11 cellular contexts compared by ENCODE assay signal in the genomic region with DNA sequence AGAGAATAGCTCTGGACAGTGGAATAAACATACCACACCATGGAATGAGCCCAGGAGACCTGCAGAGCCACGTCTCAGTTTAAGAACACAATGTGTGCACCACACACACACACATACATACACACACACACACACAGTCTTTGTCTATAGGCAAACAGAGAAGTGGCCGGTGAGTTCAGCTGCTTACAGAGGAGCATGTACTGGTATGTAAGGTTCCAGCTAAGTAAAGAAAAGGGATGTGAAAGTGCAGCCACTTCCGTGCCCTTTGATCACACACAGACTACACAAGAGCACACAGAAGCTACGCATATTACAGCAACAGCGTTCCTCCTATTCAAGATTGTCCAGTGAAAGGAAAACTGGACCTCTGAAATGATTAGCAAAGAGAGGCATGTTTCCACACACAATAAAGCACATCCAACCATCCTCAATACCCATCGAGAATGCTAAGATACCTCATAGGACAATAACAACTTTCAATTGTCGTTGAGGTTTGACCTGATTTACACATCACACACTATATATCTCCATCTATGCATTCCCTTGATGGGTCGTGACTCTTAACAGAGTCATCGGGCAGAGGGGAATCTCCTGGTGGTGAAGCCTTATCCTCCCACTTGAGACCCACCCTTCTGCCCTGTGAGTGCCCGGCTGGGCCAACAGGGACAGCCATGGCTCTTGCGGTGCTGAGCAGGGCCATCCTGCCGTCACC. TPM values are rescaled to one million over a fixed set of nuclear protein-coding genes. Genes with fewer than 3 reads are reported as not detected.
A peak's percentile ranks its signal among the peaks of the same experiment; 100 is the strongest.
DNase-seq lines count a peak whose midpoint lies in the region; ATAC-seq and TF ChIP-seq lines count a peak whose summit lies in the region.
"Had no signal": no experiment of that assay in that cellular context is flagged by ENCODE, and none has a peak within 500 bp of the region (broad histone marks: within the 10 kb centered on the region; RNA-seq: fewer than 3 reads in every experiment).

No MANE protein-coding gene starts in this region.

- no peaks in the 10 kb centered on the region for H3K9me3 Mint-ChIP-seq in naive thymus-derived CD4-positive, alpha-beta T cell

- peaks cover 0 to 30% (median 7%) of the 10 kb centered on the region in 3 experiments for H3K36me3 ChIP-seq in naive thymus-derived CD4-positive, alpha-beta T cell (ENCODE audit: control insufficient read depth in 2 of 3, insufficient read depth in 3 of 3, low read length in 3 of 3)

- no peak overlapping the region for H3K4me3 ChIP-seq in naive thymus-derived CD4-positive, alpha-beta T cell (ENCODE audit: low read length)

- H3K27ac ChIP-seq in naive thymus-derived CD4-positive, alpha-beta T cell (ENCODE audit: low read depth, low read length) = no peak overlapping the region

- H3K27me3 Mint-ChIP-seq in naive thymus-derived CD4-positive, alpha-beta T cell = no peaks in the 10 kb centered on the region

- H3K4me1 Mint-ChIP-seq in naive thymus-derived CD4-positive, alpha-beta T cell = peaks cover 0 to 2% (median 0%) of the 10 kb centered on the region in 7 donors

- H3K4me1 ChIP-seq in naive thymus-derived CD4-positive, alpha-beta T cell (ENCODE audit: control insufficient read depth in 2 of 2, insufficient read depth in 2 of 2, low read length in 2 of 2) = no peaks in the 10 kb centered on the region

- no peak overlapping the region for H3K4me3 Mint-ChIP-seq in naive thymus-derived CD4-positive, alpha-beta T cell

- CTCF ChIA-PET in naive thymus-derived CD4-positive, alpha-beta T cell (lab: Charles Lee) = no interaction called here

- H3K27me3 ChIP-seq in naive thymus-derived CD4-positive, alpha-beta T cell (ENCODE audit: control insufficient read depth in 2 of 2, insufficient read depth in 2 of 2, low read length in 2 of 2) = no peaks in the 10 kb centered on the region

- H3K27ac Mint-ChIP-seq in naive thymus-derived CD4-positive, alpha-beta T cell = no peak overlapping the region

- no peaks in the 10 kb centered on the region for H3K9me3 ChIP-seq in naive thymus-derived CD4-positive, alpha-beta T cell (ENCODE audit: control insufficient read depth in 2 of 3, low read length in 3 of 3)
- H3K9me3 ChIP-seq: SK-N-SH had no signal

- DNase-seq in NOMO-1 treated with DMSO at 0.1 percent for 48 hours (lab: John Stamatoyannopoulos, UW; ENCODE audit: unreplicated experiment) (peak; percentile 79), D341Med (ENCODE audit: low spot score) (no peak), T1000 (lab: John Stamatoyannopoulos, UW) (no peak)
- no peak for DNase-seq in naive thymus-derived CD4-positive, alpha-beta T cell
- DNase-seq in activated effector memory CD4-positive, alpha-beta T cell treated with anti-CD3 and anti-CD28 coated beads, Interleukin-2, amount 50 U/mL, for 16 hours = no peak
- DNase-seq: cerebellar nuclear complex, mesenchymal stem cell, SK-N-SH had no signal

- intact Hi-C loops in naive thymus-derived CD4-positive, alpha-beta T cell (cut with micrococcal nuclease) = no loop called here

- POLR2A ChIA-PET in naive thymus-derived CD4-positive, alpha-beta T cell (lab: Charles Lee) = interaction anchor here (0.7 kb wide), 1 partner anchor 166 kb away, joined by 3 read pairs; no protein-coding TSS in a partner anchor

- peaks cover 9 to 39% (median 25%) of the 10 kb centered on the region in 5 donors for H3K36me3 Mint-ChIP-seq in naive thymus-derived CD4-positive, alpha-beta T cell

- ATAC-seq in GM18873 (IDR thresholded peaks at IDR 0.05; ENCODE audit: low FRiP score, unreplicated experiment) = peak; percentile 100
- ATAC-seq in HG02798 (IDR thresholded peaks at IDR 0.05; ENCODE audit: poor library complexity, unreplicated experiment) = peak; percentile 100
- peak; percentile 93 for ATAC-seq in naive thymus-derived CD4-positive, alpha-beta T cell
- no peak; the same call in 2 of the 3 replicates for ATAC-seq in SK-N-SH treated with all-trans-retinoic acid at 6 μM for 48 hours

TF ChIP-seq in SK-N-SH treated with all-trans-retinoic acid at 6 μM for 48 hours, 23 proteins besides CTCF, POLR2A, EP300 and RAD21:
- TF ChIP-seq, protein P1, sequence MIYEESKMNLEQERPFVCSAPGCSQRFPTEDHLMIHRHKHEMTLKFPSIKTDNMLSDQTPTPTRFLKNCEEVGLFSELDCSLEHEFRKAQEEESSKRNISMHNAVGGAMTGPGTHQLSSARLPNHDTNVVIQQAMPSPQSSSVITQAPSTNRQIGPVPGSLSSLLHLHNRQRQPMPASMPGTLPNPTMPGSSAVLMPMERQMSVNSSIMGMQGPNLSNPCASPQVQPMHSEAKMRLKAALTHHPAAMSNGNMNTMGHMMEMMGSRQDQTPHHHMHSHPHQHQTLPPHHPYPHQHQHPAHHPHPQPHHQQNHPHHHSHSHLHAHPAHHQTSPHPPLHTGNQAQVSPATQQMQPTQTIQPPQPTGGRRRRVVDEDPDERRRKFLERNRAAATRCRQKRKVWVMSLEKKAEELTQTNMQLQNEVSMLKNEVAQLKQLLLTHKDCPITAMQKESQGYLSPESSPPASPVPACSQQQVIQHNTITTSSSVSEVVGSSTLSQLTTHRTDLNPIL (CRISPR knock-in tag; IDR thresholded peaks at IDR 0.05; ENCODE audit: low read depth) = no peak
- TF ChIP-seq ZNF565 (CRISPR knock-in tag; conservative IDR thresholded peaks at IDR 0.05; ENCODE audit: low read depth) (no peak), ZFP3 (CRISPR knock-in tag; IDR thresholded peaks at IDR 0.05) (no peak), TCF4 (CRISPR knock-in tag; IDR thresholded peaks at IDR 0.05; ENCODE audit: borderline replicate concordance) (no peak), ZNF8 (CRISPR knock-in tag; IDR thresholded peaks at IDR 0.05) (no peak), ISL1 (CRISPR knock-in tag; IDR thresholded peaks at IDR 0.05) (no peak), SNAI2 (CRISPR knock-in tag; IDR thresholded peaks at IDR 0.05) (no peak), BACH2 (CRISPR knock-in tag; IDR thresholded peaks at IDR 0.05; ENCODE audit: borderline replicate concordance) (no peak), RARB (CRISPR knock-in tag; IDR thresholded peaks at IDR 0.05) (no peak), ZC3H10 (CRISPR knock-in tag; IDR thresholded peaks at IDR 0.05) (no peak)
- TF ChIP-seq, protein P2, sequence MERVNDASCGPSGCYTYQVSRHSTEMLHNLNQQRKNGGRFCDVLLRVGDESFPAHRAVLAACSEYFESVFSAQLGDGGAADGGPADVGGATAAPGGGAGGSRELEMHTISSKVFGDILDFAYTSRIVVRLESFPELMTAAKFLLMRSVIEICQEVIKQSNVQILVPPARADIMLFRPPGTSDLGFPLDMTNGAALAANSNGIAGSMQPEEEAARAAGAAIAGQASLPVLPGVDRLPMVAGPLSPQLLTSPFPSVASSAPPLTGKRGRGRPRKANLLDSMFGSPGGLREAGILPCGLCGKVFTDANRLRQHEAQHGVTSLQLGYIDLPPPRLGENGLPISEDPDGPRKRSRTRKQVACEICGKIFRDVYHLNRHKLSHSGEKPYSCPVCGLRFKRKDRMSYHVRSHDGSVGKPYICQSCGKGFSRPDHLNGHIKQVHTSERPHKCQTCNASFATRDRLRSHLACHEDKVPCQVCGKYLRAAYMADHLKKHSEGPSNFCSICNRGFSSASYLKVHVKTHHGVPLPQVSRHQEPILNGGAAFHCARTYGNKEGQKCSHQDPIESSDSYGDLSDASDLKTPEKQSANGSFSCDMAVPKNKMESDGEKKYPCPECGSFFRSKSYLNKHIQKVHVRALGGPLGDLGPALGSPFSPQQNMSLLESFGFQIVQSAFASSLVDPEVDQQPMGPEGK (CRISPR knock-in tag; IDR thresholded peaks at IDR 0.05; ENCODE audit: borderline replicate concordance) = no peak
- TF ChIP-seq, protein P3, sequence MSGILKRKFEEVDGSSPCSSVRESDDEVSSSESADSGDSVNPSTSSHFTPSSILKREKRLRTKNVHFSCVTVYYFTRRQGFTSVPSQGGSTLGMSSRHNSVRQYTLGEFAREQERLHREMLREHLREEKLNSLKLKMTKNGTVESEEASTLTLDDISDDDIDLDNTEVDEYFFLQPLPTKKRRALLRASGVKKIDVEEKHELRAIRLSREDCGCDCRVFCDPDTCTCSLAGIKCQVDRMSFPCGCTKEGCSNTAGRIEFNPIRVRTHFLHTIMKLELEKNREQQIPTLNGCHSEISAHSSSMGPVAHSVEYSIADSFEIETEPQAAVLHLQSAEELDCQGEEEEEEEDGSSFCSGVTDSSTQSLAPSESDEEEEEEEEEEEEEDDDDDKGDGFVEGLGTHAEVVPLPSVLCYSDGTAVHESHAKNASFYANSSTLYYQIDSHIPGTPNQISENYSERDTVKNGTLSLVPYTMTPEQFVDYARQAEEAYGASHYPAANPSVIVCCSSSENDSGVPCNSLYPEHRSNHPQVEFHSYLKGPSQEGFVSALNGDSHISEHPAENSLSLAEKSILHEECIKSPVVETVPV (CRISPR knock-in tag; IDR thresholded peaks at IDR 0.05) = no peak
- TF ChIP-seq, protein P4, sequence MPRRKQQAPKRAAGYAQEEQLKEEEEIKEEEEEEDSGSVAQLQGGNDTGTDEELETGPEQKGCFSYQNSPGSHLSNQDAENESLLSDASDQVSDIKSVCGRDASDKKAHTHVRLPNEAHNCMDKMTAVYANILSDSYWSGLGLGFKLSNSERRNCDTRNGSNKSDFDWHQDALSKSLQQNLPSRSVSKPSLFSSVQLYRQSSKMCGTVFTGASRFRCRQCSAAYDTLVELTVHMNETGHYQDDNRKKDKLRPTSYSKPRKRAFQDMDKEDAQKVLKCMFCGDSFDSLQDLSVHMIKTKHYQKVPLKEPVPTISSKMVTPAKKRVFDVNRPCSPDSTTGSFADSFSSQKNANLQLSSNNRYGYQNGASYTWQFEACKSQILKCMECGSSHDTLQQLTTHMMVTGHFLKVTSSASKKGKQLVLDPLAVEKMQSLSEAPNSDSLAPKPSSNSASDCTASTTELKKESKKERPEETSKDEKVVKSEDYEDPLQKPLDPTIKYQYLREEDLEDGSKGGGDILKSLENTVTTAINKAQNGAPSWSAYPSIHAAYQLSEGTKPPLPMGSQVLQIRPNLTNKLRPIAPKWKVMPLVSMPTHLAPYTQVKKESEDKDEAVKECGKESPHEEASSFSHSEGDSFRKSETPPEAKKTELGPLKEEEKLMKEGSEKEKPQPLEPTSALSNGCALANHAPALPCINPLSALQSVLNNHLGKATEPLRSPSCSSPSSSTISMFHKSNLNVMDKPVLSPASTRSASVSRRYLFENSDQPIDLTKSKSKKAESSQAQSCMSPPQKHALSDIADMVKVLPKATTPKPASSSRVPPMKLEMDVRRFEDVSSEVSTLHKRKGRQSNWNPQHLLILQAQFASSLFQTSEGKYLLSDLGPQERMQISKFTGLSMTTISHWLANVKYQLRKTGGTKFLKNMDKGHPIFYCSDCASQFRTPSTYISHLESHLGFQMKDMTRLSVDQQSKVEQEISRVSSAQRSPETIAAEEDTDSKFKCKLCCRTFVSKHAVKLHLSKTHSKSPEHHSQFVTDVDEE (CRISPR knock-in tag; IDR thresholded peaks at IDR 0.05) = no peak

RNA-seq across cellular contexts. Expression of a gene that starts 23.5 kb away (rescaled TPM):
- total RNA-seq in naive thymus-derived CD4-positive, alpha-beta T cell = 10 to 100 TPM in 4 of 5 experiments, 1 to 10 TPM in 1; 9.8 to 19.2 (median 12.2) TPM
- polyA plus RNA-seq in naive thymus-derived CD4-positive, alpha-beta T cell = 10 to 100 TPM in 1 of 2 donors, 1 to 10 TPM in 1; 10.0 to 14.7 TPM
